ENCODE assay signal across 32 cellular contexts in the genomic region with DNA sequence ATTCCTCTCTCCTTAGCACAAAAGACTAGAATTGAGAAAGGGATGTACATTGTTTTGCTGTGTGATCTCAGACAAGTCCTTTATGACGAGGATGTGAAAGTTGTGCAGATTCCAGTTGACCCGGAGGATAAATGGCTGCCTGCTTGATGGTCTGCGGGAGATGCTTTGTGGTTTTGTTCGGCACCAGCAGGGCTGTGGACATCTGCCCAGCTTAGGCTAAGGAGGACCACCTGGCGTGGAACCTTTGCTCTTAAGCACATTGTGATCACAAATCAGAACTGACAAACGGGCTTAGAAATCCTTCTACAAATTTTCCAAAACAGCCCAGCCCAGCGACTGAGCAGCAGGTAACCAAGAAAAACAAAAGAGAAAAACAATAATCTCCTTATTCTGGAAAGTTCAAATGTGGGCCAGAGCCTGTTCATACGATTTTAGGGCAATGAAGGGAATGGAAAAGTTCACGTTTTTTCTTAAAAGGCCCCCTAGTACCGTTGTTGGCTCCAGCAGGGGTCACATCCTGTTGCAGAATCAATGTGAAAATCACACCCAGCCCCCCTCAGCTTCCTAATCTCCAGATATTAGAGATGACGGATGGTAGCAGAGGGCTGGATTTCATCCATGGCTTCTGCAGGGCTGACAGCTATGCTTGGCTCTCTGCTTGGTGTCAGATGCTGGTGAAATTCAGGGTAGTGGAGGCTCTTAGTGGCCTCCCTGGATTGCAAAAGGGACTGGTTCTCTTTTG.
DNase-seq lines count a peak whose midpoint lies in the region; ATAC-seq, FAIRE-seq and TF ChIP-seq lines count a peak whose summit lies in the region.
"Had no signal": no experiment of that assay in that cellular context is flagged by ENCODE, and none has a peak within 500 bp of the region (broad histone marks: within the 10 kb centered on the region; RNA-seq: fewer than 3 reads in every experiment).

No MANE protein-coding gene starts in this region.

- peak; percentile 55 for FAIRE-seq in bronchial epithelial cell (lab: Jason Lieb, UNC)
- FAIRE-seq: K562, pancreas, small intestine had no signal

- no peak for DNase-seq in mammary epithelial cell
- DNase-seq in breast epithelium (ENCODE audit: low spot score in 2 of 2): no peak
- DNase-seq in bronchial epithelial cell (ENCODE audit: low read depth): no peak
- peak; percentile 37 for DNase-seq in myocyte (ENCODE audit: low read depth)
- no peak for DNase-seq in NCI-H446 treated with DMSO at 0.1 percent for 48 hours (lab: John Stamatoyannopoulos, UW)
- no peak for DNase-seq in hippocampal formation (lab: John Stamatoyannopoulos, UW)
- DNase-seq: 8988T; activated CD4-positive, alpha-beta T cell treated with anti-CD3 and anti-CD28 coated beads, Interleukin-2, amount 10 ng/mL, durations not matched to agents 24 days and 14 days; activated CD8-positive, alpha-beta memory T cell treated with anti-CD3 and anti-CD28 coated beads for 24 hours; activated naive CD4-positive, alpha-beta T cell treated with anti-CD3 and anti-CD28 coated beads, Interleukin-2, amount 50 U/mL, for 16 hours; activated T-cell treated with anti-CD3 and anti-CD28 coated beads for 4 hours; amniotic stem cell; CD4-positive, alpha-beta T cell; central memory CD4-positive, alpha-beta T cell; DND-41; effector memory CD8-positive, alpha-beta T cell; erythroblast; foreskin fibroblast; head of caudate nucleus; lower lobe of right lung; NCI-H1092 treated with DMSO at 0.1 percent for 48 hours; NCI-H2029 treated with DMSO at 0.1 percent for 48 hours; NCI-H526 treated with DMSO at 0.1 percent for 48 hours; nephron progenitor cell; pancreas; SIG-M5; small intestine; stimulated activated naive CD4-positive, alpha-beta T cell treated with Interleukin-2 at 50 U/mL for 16 hours had no signal

- TF ChIP-seq CTCF in mammary epithelial cell (conservative IDR thresholded peaks at IDR 0.05 in 1 of 2, IDR thresholded peaks at IDR 0.05 in 1 of 2; ENCODE audit: extremely low read depth in 1 of 2, insufficient read depth in 1 of 2, low read depth in 1 of 2, low read length in 2 of 2) (no peak), breast epithelium (IDR thresholded peaks at IDR 0.05) (no peak), bronchial epithelial cell (IDR thresholded peaks at IDR 0.05; ENCODE audit: insufficient read depth, low read length, severe bottlenecking) (no peak)

- no peak for ATAC-seq in esophagus mucosa
- ATAC-seq in HG02973 (IDR thresholded peaks at IDR 0.05; ENCODE audit: unreplicated experiment): no peak
- ATAC-seq: effector memory CD8-positive, alpha-beta T cell; K562; lower lobe of right lung; Panc1; pancreas had no signal

- H4K20me1 ChIP-seq in mammary epithelial cell (ENCODE audit: insufficient read depth, low read length): no peaks in the 10 kb centered on the region

- no peaks in the 10 kb centered on the region for H3K79me2 ChIP-seq in mammary epithelial cell (ENCODE audit: insufficient read depth, low read length)

- no peak overlapping the region for H3K4me3 ChIP-seq in mammary epithelial cell (replicated peaks in 1 of 3; ENCODE audit: insufficient read depth in 1 of 3, low read depth in 2 of 3, low read length in 3 of 3)
- H3K4me3 ChIP-seq in breast epithelium: no peak overlapping the region
- H3K4me3 ChIP-seq in bronchial epithelial cell (ENCODE audit: low read depth, low read length): no peak overlapping the region
- H3K4me3 ChIP-seq: K562, lower lobe of right lung, pancreas had no signal

- no peaks in the 10 kb centered on the region for H3K27me3 ChIP-seq in mammary epithelial cell (ENCODE audit: insufficient read depth, low read length)
- no peaks in the 10 kb centered on the region for H3K27me3 ChIP-seq in breast epithelium
- no peaks in the 10 kb centered on the region for H3K27me3 ChIP-seq in bronchial epithelial cell (ENCODE audit: control insufficient read depth, insufficient read depth, low read length)
- H3K27me3 ChIP-seq: pancreas had no signal

- H3K4me2 ChIP-seq in mammary epithelial cell (ENCODE audit: insufficient read depth, low read depth, low read length): no peak overlapping the region

- CTCF ChIA-PET in mammary epithelial cell (lab: Charles Lee; ENCODE audit: low non-redundant PET): no interaction called here

- 12% methylated on average over 11 of the region's 11 CpGs for WGBS in mammary epithelial cell (ENCODE audit: low coverage, missing lambda C conversion rate)

- dilution Hi-C loops in mammary epithelial cell (cut with HindIII; ENCODE audit: low sequenced_read_pairs): no loop called here

- no peak for TF ChIP-seq POLR2A in breast epithelium (IDR thresholded peaks at IDR 0.05)

- no peak overlapping the region for H3K27ac ChIP-seq in mammary epithelial cell (ENCODE audit: insufficient read depth, low read depth, low read length)
- no peak overlapping the region for H3K27ac ChIP-seq in breast epithelium
- H3K27ac ChIP-seq: lower lobe of right lung, pancreas had no signal

- BruUV-seq in mammary epithelial cell (replicated peaks; lab: Mats Ljungman, UMichigan): no TSS peak

- H3K9me3 ChIP-seq in mammary epithelial cell (replicated peaks; ENCODE audit: insufficient read depth, low read length): peaks cover 3% of the 10 kb centered on the region
- H3K9me3 ChIP-seq in breast epithelium: peaks cover 6 to 10% of the 10 kb centered on the region in 2 donors
- H3K9me3 ChIP-seq: pancreas had no signal

- in situ Hi-C loops in mammary epithelial cell (cut with MboI; ENCODE audit: low sequenced_read_pairs in 2 of 2): no loop called here

- intact Hi-C loops in mammary epithelial cell (cut with micrococcal nuclease) (no loop called here), breast epithelium (cut with DNase I; ENCODE audit: low total_unique reads) (loop anchor here (1.0 kb wide), 1 partner anchor 44 kb away; no protein-coding TSS in a partner anchor)

- no peaks in the 10 kb centered on the region for H3K36me3 ChIP-seq in mammary epithelial cell (ENCODE audit: insufficient read depth, low read length)
- H3K36me3 ChIP-seq in breast epithelium: no peaks in the 10 kb centered on the region
- H3K36me3 ChIP-seq in bronchial epithelial cell (ENCODE audit: control insufficient read depth, insufficient read depth, low read length): no peaks in the 10 kb centered on the region
- H3K36me3 ChIP-seq: lower lobe of right lung, pancreas had no signal

- H3K4me1 ChIP-seq in mammary epithelial cell (ENCODE audit: insufficient read depth, low read length) (no peaks in the 10 kb centered on the region), breast epithelium (no peaks in the 10 kb centered on the region)
- H3K4me1 ChIP-seq: pancreas had no signal

- peak overlapping the region; percentile 24 for H2AFZ ChIP-seq in mammary epithelial cell (ENCODE audit: low read depth, low read length)

- no peak overlapping the region for H3K9ac ChIP-seq in mammary epithelial cell (ENCODE audit: insufficient read depth, low read length)
